3 cellular contexts compared by ENCODE assay signal in genomic region chr6:17938885-17939284, GRCh38.
TF ChIP-seq lines count a peak whose summit lies in the region.

No MANE protein-coding gene starts in this region.

TF ChIP-seq in SK-N-SH treated with all-trans-retinoic acid at 6 μM for 48 hours, 23 proteins besides CTCF, POLR2A, EP300 and RAD21 (continued from another document):
- no peak for TF ChIP-seq PPARA (CRISPR knock-in tag; IDR thresholded peaks at IDR 0.05; ENCODE audit: borderline replicate concordance)

TF ChIP-seq in SK-N-SH, 30 proteins besides CTCF, POLR2A, EP300 and RAD21 (continued from another document):
- TF ChIP-seq PBX3 (IDR thresholded peaks at IDR 0.05), result no peak
- TF ChIP-seq IRF3 (IDR thresholded peaks at IDR 0.05; ENCODE audit: low read depth, low read length), result no peak
TF ChIP-seq in SK-N-SH: peak in this region for 0.

TF ChIP-seq in WTC11, 78 proteins besides CTCF, POLR2A, EP300 and RAD21:
- no peak for TF ChIP-seq HMGXB4 (CRISPR knock-in tag; IDR thresholded peaks at IDR 0.05)
- no peak for TF ChIP-seq JAZF1 (CRISPR knock-in tag; IDR thresholded peaks at IDR 0.05)
- no peak for TF ChIP-seq ZNF219 (CRISPR knock-in tag; IDR thresholded peaks at IDR 0.05; ENCODE audit: borderline replicate concordance)
- TF ChIP-seq PRRX2 (CRISPR knock-in tag; IDR thresholded peaks at IDR 0.05), result no peak
- TF ChIP-seq ZNF512 (CRISPR knock-in tag; IDR thresholded peaks at IDR 0.05; ENCODE audit: borderline replicate concordance), result no peak
- TF ChIP-seq JUN (CRISPR knock-in tag; IDR thresholded peaks at IDR 0.05), result no peak
- no peak for TF ChIP-seq ATF2 (CRISPR knock-in tag; IDR thresholded peaks at IDR 0.05; ENCODE audit: borderline replicate concordance, low read depth)
- no peak for TF ChIP-seq ARID4B (CRISPR knock-in tag; IDR thresholded peaks at IDR 0.05; ENCODE audit: borderline replicate concordance)
- TF ChIP-seq ZNF396 (CRISPR knock-in tag; IDR thresholded peaks at IDR 0.05; ENCODE audit: borderline replicate concordance), result no peak
- no peak for TF ChIP-seq IRF2 (CRISPR knock-in tag; IDR thresholded peaks at IDR 0.05; ENCODE audit: borderline replicate concordance, low read depth)
- no peak for TF ChIP-seq ZNF232 (CRISPR knock-in tag; IDR thresholded peaks at IDR 0.05)
- no peak for TF ChIP-seq FOXP1 (CRISPR knock-in tag; IDR thresholded peaks at IDR 0.05; ENCODE audit: borderline replicate concordance)
- no peak for TF ChIP-seq SP1 (CRISPR knock-in tag; conservative IDR thresholded peaks at IDR 0.05)
- TF ChIP-seq ZNF263 (CRISPR knock-in tag; IDR thresholded peaks at IDR 0.05; ENCODE audit: low read depth), result no peak
- no peak for TF ChIP-seq KAT7 (CRISPR knock-in tag; IDR thresholded peaks at IDR 0.05; ENCODE audit: borderline replicate concordance)
- TF ChIP-seq NR2C2 (CRISPR knock-in tag; IDR thresholded peaks at IDR 0.05), result no peak
- no peak for TF ChIP-seq ZNF138 (CRISPR knock-in tag; conservative IDR thresholded peaks at IDR 0.05)
- no peak for TF ChIP-seq ZNF281 (CRISPR knock-in tag; IDR thresholded peaks at IDR 0.05)
